18 cellular contexts compared by ENCODE assay signal in genomic region chr1:51753969-51754368, GRCh38.
"Had no signal": no experiment of that assay in that cellular context is flagged by ENCODE, and none has a peak within 500 bp of the region (broad histone marks: within the 10 kb centered on the region; RNA-seq: fewer than 3 reads in every experiment).

No MANE protein-coding gene starts in this region.

- H3K4me3 Mint-ChIP-seq: activated naive CD4-positive, alpha-beta T cell treated with anti-CD3 and anti-CD28 coated beads for 36 hours; activated T-helper 17 cell treated with anti-CD3 and anti-CD28 coated beads, Interleukin-2, amount 50 U/mL, for 72 hours; effector memory CD8-positive, alpha-beta T cell; neural crest cell; T-helper 1 cell treated with Interleukin-12 subunit alpha and Interleukin-12 subunit beta and Interleukin-4 antibody, amounts not matched to agents 30 μg/mL and 1 μg/mL, for 36 hours had no signal

- H3K4me1 ChIP-seq: suprapubic skin, transverse colon, uterus had no signal

- H3K27me3 ChIP-seq: suprapubic skin, transverse colon, uterus had no signal

- H3K4me1 Mint-ChIP-seq: neural crest cell had no signal

- H3K9me3 ChIP-seq: suprapubic skin, transverse colon, uterus had no signal

- H3K27me3 Mint-ChIP-seq: activated T-helper 17 cell treated with anti-CD3 and anti-CD28 coated beads, Interleukin-2, amount 50 U/mL, for 72 hours; effector memory CD8-positive, alpha-beta T cell had no signal

- H3K36me3 ChIP-seq: uterus had no signal

- H3K27ac ChIP-seq: epithelial cell of prostate, suprapubic skin, transverse colon, uterus had no signal

- ATAC-seq: activated CD4-positive, CD25-positive, alpha-beta regulatory T cell treated with anti-CD3 and anti-CD28 coated beads, Interleukin-2, amount 50 U/mL, for 24 hours; activated T-helper 17 cell treated with anti-CD3 and anti-CD28 coated beads, Interleukin-2, amount 50 U/mL, for 72 hours; effector memory CD8-positive, alpha-beta T cell; left lobe of liver had no signal

- H3K4me3 ChIP-seq: suprapubic skin, transverse colon, uterus had no signal

- H3K27ac Mint-ChIP-seq: activated naive CD4-positive, alpha-beta T cell treated with anti-CD3 and anti-CD28 coated beads for 36 hours; activated T-helper 17 cell treated with anti-CD3 and anti-CD28 coated beads, Interleukin-2, amount 50 U/mL, for 72 hours; T-helper 1 cell treated with Interleukin-12 subunit alpha and Interleukin-12 subunit beta and Interleukin-4 antibody, amounts not matched to agents 30 μg/mL and 1 μg/mL, for 36 hours had no signal

- DNase-seq: activated CD4-positive, alpha-beta T cell treated with anti-CD3 and anti-CD28 coated beads, Interleukin-2, amount 50 U/mL, for 4 hours; activated naive CD4-positive, alpha-beta T cell treated with anti-CD3 and anti-CD28 coated beads for 36 hours; activated T-cell treated with anti-CD3 and anti-CD28 coated beads for 4 hours; effector memory CD8-positive, alpha-beta T cell; foreskin fibroblast; hippocampal formation; islet precursor cell; stimulated activated CD4-positive, alpha-beta T cell treated with anti-CD3 and anti-CD28 coated beads, Interleukin-2, amount 100 ng/mL, for 24 hours; stimulated activated naive CD4-positive, alpha-beta T cell treated with Interleukin-2 at 50 U/mL for 16 hours; transverse colon; uterus had no signal
